Comparison of ENCODE assay signal across 2 cellular contexts in the genomic region with DNA sequence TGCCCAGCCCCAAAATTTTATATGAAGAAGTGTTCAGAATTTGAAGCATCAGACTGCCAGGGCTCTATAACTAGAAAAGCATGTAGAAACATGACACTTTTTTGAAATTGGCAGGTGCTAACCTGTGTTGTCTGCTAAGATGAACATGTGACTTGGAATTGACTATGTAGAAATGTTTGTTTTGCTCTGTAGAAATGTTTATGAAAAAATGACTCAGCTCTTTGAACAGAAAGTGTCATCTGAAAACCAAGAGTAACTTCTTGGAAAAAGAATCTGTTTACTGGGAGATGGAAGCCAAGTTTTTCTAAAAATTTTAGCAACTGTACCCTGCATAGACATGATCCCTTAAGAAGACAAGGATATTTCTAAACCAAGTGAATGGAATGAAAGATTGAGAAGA.
A peak's percentile ranks its signal among the peaks of the same experiment; 100 is the strongest.
TF ChIP-seq lines count a peak whose summit lies in the region.

No MANE protein-coding gene starts in this region.

TF ChIP-seq in IMR-90, 13 proteins besides CTCF, POLR2A, EP300 and RAD21:
- TF ChIP-seq CEBPB (IDR thresholded peaks at IDR 0.05; ENCODE audit: low read depth, low read length): no peak
- no peak for TF ChIP-seq MAFK (IDR thresholded peaks at IDR 0.05; ENCODE audit: low read depth, low read length)
- no peak for TF ChIP-seq CHD1 (IDR thresholded peaks at IDR 0.05; ENCODE audit: low read depth, low read length)
- TF ChIP-seq SMC3 (IDR thresholded peaks at IDR 0.05; ENCODE audit: low read depth, low read length): no peak
- no peak for TF ChIP-seq RFX5 (IDR thresholded peaks at IDR 0.05; ENCODE audit: low read depth, low read length)
- TF ChIP-seq RCOR1 (IDR thresholded peaks at IDR 0.05; ENCODE audit: insufficient replicate concordance, low read length): no peak
- no peak for TF ChIP-seq NFE2L2 (IDR thresholded peaks at IDR 0.05; ENCODE audit: low read depth, low read length)
- no peak for TF ChIP-seq MAZ (IDR thresholded peaks at IDR 0.05; ENCODE audit: borderline replicate concordance, low read depth, low read length)
- TF ChIP-seq BHLHE40 (IDR thresholded peaks at IDR 0.05; ENCODE audit: low read depth, low read length): no peak
- no peak for TF ChIP-seq FOS (IDR thresholded peaks at IDR 0.05; ENCODE audit: low read depth, low read length)
- no peak for TF ChIP-seq ELK1 (IDR thresholded peaks at IDR 0.05; ENCODE audit: borderline replicate concordance, low read depth, low read length)
- TF ChIP-seq, protein P1, sequence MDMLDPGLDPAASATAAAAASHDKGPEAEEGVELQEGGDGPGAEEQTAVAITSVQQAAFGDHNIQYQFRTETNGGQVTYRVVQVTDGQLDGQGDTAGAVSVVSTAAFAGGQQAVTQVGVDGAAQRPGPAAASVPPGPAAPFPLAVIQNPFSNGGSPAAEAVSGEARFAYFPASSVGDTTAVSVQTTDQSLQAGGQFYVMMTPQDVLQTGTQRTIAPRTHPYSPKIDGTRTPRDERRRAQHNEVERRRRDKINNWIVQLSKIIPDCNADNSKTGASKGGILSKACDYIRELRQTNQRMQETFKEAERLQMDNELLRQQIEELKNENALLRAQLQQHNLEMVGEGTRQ (IDR thresholded peaks at IDR 0.05; ENCODE audit: low read depth, low read length): no peak
- TF ChIP-seq MXI1 (IDR thresholded peaks at IDR 0.05; ENCODE audit: borderline replicate concordance, low read depth, low read length): no peak
TF ChIP-seq in IMR-90: peak in this region for 0.

TF ChIP-seq in K562, 482 proteins besides CTCF, POLR2A, EP300 and RAD21 (continues in another document):
- TF ChIP-seq CHD1 (IDR thresholded peaks at IDR 0.05; ENCODE audit: low read length) (no peak), ARID2 (IDR thresholded peaks at IDR 0.05) (no peak), EP400 (IDR thresholded peaks at IDR 0.05) (no peak), CC2D1A (IDR thresholded peaks at IDR 0.05) (no peak), ZNF24 (IDR thresholded peaks at IDR 0.05) (no peak), ZNF644 (tag; IDR thresholded peaks at IDR 0.05; ENCODE audit: low read depth) (no peak), LARP7 (IDR thresholded peaks at IDR 0.05) (no peak), CBX5 (IDR thresholded peaks at IDR 0.05; ENCODE audit: borderline replicate concordance, low read depth) (no peak), ZNF134 (CRISPR knock-in tag; conservative IDR thresholded peaks at IDR 0.05) (no peak), FOXJ2 (tag; IDR thresholded peaks at IDR 0.05) (0 out of 2 replicates have a peak, but pooled peaks have one; percentile 51), CHCHD3 (CRISPR knock-in tag; IDR thresholded peaks at IDR 0.05) (no peak), MAZ (CRISPR knock-in tag; conservative IDR thresholded peaks at IDR 0.05 in 1 of 2, IDR thresholded peaks at IDR 0.05 in 1 of 2) (no peak), NFE2 (IDR thresholded peaks at IDR 0.05; ENCODE audit: low read depth) (peak; percentile 19; the same call in 1 of the 2 replicates), ZNF239 (CRISPR knock-in tag; IDR thresholded peaks at IDR 0.05) (no peak), MLX (CRISPR knock-in tag; conservative IDR thresholded peaks at IDR 0.05) (no peak), NFYB (IDR thresholded peaks at IDR 0.05; ENCODE audit: extremely low read depth, insufficient read length) (no peak), CHD7 (IDR thresholded peaks at IDR 0.05; ENCODE audit: low read depth, low read length) (no peak), LEF1 (IDR thresholded peaks at IDR 0.05) (no peak), L3MBTL2 (IDR thresholded peaks at IDR 0.05) (peak; percentile 14; the same call in 1 of the 2 replicates), ZNF445 (CRISPR knock-in tag; IDR thresholded peaks at IDR 0.05; ENCODE audit: low read depth) (no peak), CEBPB (tag; IDR thresholded peaks at IDR 0.05) (no peak), ZNF316 (IDR thresholded peaks at IDR 0.05) (peak; percentile 28; the same call in 1 of the 2 replicates), C11orf30 (IDR thresholded peaks at IDR 0.05; ENCODE audit: low read depth) (peak; percentile 58; the same call in 1 of the 2 replicates), PRMT5 (CRISPR knock-in tag; IDR thresholded peaks at IDR 0.05) (no peak), THRA (IDR thresholded peaks at IDR 0.05) (no peak), PURB (CRISPR knock-in tag; IDR thresholded peaks at IDR 0.05; ENCODE audit: low read depth) (no peak), ZBTB1 (CRISPR knock-in tag; IDR thresholded peaks at IDR 0.05; ENCODE audit: borderline replicate concordance, low read depth) (no peak), ZNF408 (CRISPR knock-in tag; IDR thresholded peaks at IDR 0.05; ENCODE audit: low read depth) (no peak), SRSF7 (optimal IDR thresholded peaks at IDR 0.05; ENCODE audit: low read depth, low read length) (no peak)
- TF ChIP-seq, protein P2, sequence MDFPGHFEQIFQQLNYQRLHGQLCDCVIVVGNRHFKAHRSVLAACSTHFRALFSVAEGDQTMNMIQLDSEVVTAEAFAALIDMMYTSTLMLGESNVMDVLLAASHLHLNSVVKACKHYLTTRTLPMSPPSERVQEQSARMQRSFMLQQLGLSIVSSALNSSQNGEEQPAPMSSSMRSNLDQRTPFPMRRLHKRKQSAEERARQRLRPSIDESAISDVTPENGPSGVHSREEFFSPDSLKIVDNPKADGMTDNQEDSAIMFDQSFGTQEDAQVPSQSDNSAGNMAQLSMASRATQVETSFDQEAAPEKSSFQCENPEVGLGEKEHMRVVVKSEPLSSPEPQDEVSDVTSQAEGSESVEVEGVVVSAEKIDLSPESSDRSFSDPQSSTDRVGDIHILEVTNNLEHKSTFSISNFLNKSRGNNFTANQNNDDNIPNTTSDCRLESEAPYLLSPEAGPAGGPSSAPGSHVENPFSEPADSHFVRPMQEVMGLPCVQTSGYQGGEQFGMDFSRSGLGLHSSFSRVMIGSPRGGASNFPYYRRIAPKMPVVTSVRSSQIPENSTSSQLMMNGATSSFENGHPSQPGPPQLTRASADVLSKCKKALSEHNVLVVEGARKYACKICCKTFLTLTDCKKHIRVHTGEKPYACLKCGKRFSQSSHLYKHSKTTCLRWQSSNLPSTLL (IDR thresholded peaks at IDR 0.05): 0 out of 2 replicates have a peak, but pooled peaks have one; percentile 50
- TF ChIP-seq, protein P3, sequence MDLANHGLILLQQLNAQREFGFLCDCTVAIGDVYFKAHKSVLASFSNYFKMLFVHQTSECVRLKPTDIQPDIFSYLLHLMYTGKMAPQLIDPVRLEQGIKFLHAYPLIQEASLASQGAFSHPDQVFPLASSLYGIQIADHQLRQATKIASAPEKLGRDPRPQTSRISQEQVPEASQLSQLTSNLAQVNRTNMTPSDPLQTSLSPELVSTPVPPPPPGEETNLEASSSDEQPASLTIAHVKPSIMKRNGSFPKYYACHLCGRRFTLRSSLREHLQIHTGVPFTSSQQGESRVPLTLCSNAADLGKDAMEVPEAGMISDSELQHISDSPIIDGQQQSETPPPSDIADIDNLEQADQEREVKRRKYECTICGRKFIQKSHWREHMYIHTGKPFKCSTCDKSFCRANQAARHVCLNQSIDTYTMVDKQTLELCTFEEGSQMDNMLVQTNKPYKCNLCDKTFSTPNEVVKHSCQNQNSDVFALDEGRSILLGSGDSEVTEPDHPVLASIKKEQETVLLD (IDR thresholded peaks at IDR 0.05): no peak
- TF ChIP-seq, protein P4, sequence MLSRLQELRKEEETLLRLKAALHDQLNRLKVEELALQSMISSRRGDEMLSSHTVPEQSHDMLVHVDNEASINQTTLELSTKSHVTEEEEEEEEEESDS (CRISPR knock-in tag; IDR thresholded peaks at IDR 0.05): no peak
